ENCODE assay signal across 7 cellular contexts in the genomic region with DNA sequence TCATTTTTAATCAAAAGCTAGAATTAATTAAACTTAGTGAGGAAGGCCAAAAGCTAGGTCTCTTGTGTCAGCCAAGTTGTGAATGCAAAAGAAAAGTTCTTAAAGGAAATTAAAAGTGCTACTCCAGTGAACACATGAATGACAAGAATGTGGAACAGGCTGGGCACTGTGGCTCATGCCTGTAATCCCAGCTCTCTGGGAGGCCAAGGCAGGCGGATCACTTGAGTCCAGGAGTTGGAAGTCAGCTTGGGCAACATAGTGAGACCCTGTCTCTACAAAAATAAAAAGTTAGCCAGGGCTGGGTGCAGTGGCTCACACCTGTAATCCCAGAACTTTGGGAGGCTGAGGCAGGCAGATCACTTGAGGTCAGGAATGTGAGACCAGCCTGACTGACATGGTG. TPM values are rescaled to one million over a fixed set of nuclear protein-coding genes. Genes with fewer than 3 reads are reported as not detected.
DNase-seq lines count a peak whose midpoint lies in the region; ATAC-seq and TF ChIP-seq lines count a peak whose summit lies in the region.
"Not testable (repeated sequence)": the region's sequence is repeated elsewhere in the genome, so short reads cannot be mapped to it uniquely, and the experiment has no call there.

No MANE protein-coding gene starts in this region.

- H3K4ac ChIP-seq in mesenchymal stem cell (ENCODE audit: low read depth in 1 of 2, low read length in 2 of 2): not testable (repeated sequence)

- TF ChIP-seq EP300 in Ishikawa (IDR thresholded peaks at IDR 0.05; ENCODE audit: borderline replicate concordance); upper lobe of left lung (IDR thresholded peaks at IDR 0.05): not testable (repeated sequence)

- H3K79me1 ChIP-seq in mesenchymal stem cell (replicated peaks; ENCODE audit: low read length, poor library complexity, severe bottlenecking): not testable (repeated sequence)

- H2AK5ac ChIP-seq in mesenchymal stem cell (ENCODE audit: low read length, severe bottlenecking): not testable (repeated sequence)

- not testable (repeated sequence) for H3K18ac ChIP-seq in mesenchymal stem cell (ENCODE audit: low read depth in 1 of 2, low read length in 2 of 2)

- not testable (repeated sequence) for H2BK15ac ChIP-seq in mesenchymal stem cell (ENCODE audit: low read depth, poor library complexity, severe bottlenecking)

- H3K4me1 ChIP-seq in mesenchymal stem cell (ENCODE audit: control insufficient read depth, insufficient read depth, low read depth, low read length); upper lobe of left lung: not testable (repeated sequence)

- not testable (repeated sequence) for TF ChIP-seq CTCF in upper lobe of left lung (IDR thresholded peaks at IDR 0.05)

- not testable (repeated sequence) for H2BK12ac ChIP-seq in mesenchymal stem cell (ENCODE audit: low read length in 2 of 2)

- not testable (repeated sequence) for H3K14ac ChIP-seq in mesenchymal stem cell (ENCODE audit: low read length in 2 of 2)

- 63% methylated on average over 1 of the region's 1 CpG for WGBS in mesenchymal stem cell
- 70 to 72% methylated on average over 1 of the region's 1 CpG for WGBS in upper lobe of left lung, 2 donors

- not testable (repeated sequence) for H3K4me2 ChIP-seq in mesenchymal stem cell (ENCODE audit: low read length, poor library complexity, severe bottlenecking)

- not testable (repeated sequence) for H3K9me3 ChIP-seq in mesenchymal stem cell (ENCODE audit: control insufficient read depth, low read length); upper lobe of left lung

- TF ChIP-seq RAD21 in Ishikawa (IDR thresholded peaks at IDR 0.05; ENCODE audit: low read depth): not testable (repeated sequence)

- not testable (repeated sequence) for H3K23ac ChIP-seq in mesenchymal stem cell (ENCODE audit: low read length in 2 of 2)

- H4K8ac ChIP-seq in mesenchymal stem cell (ENCODE audit: low read length): not testable (repeated sequence)

- not testable (repeated sequence) for H2BK120ac ChIP-seq in mesenchymal stem cell (ENCODE audit: low read depth, low read length)

- not testable (repeated sequence) for H3K9ac ChIP-seq in mesenchymal stem cell (ENCODE audit: low read length)

- not testable (repeated sequence) for H3K36me3 ChIP-seq in mesenchymal stem cell (ENCODE audit: control insufficient read depth in 1 of 2, insufficient read depth in 2 of 2, low read depth in 1 of 2, low read length in 2 of 2); upper lobe of left lung

- not testable (repeated sequence) for H2BK5ac ChIP-seq in mesenchymal stem cell (ENCODE audit: low read depth, low read length, poor library complexity, severe bottlenecking)

- not testable (repeated sequence) for TF ChIP-seq POLR2A in upper lobe of left lung (IDR thresholded peaks at IDR 0.05)

- not testable (repeated sequence) for H3K27me3 ChIP-seq in mesenchymal stem cell (ENCODE audit: control insufficient read depth in 1 of 2, insufficient read depth in 1 of 2, low read length in 2 of 2); upper lobe of left lung

- DNase-seq in Caki2 (ENCODE audit: low read depth) (peak; percentile 33), cerebellar cortex (ENCODE audit: low spot score) (peak; percentile 20), islet precursor cell (peak; percentile 63), left kidney (ENCODE audit: low read depth, low spot score) (peak; percentile 70), upper lobe of left lung (peak in 1 of 2 donors; percentile 56)
- DNase-seq in mesenchymal stem cell: not testable (repeated sequence)

- ATAC-seq in upper lobe of left lung (ENCODE audit: low FRiP score in 2 of 2): not testable (repeated sequence)

- not testable (repeated sequence) for H4K91ac ChIP-seq in mesenchymal stem cell (ENCODE audit: low read length)

- peak overlapping the region; percentile 85 for H3K27ac ChIP-seq in mesenchymal stem cell (ENCODE audit: low read length, poor library complexity, severe bottlenecking)
- H3K27ac ChIP-seq in upper lobe of left lung: peak overlapping the region in 3 of 4 donors; percentile 18 to 38 (median 19)

- in situ Hi-C loops in Caki2 (cut with HindIII; ENCODE audit: low pct_unique_long_range_greater_than_20kb, low sequenced_read_pairs): not testable (repeated sequence)

- H3K4me3 ChIP-seq in mesenchymal stem cell (ENCODE audit: insufficient read depth in 1 of 2, low read depth in 1 of 2, low read length in 2 of 2); upper lobe of left lung: not testable (repeated sequence)

- H2AFZ ChIP-seq in mesenchymal stem cell (ENCODE audit: low read depth, low read length): not testable (repeated sequence)

TF ChIP-seq in Ishikawa, 13 proteins besides CTCF, POLR2A, EP300 and RAD21:
- TF ChIP-seq TEAD4 (IDR thresholded peaks at IDR 0.05) (peak; percentile 98), TCF12 (IDR thresholded peaks at IDR 0.05; ENCODE audit: low read depth) (peak; percentile 47; the same call in 1 of the 2 replicates), CEBPB (IDR thresholded peaks at IDR 0.05) (0 out of 2 replicates have a peak, but pooled peaks have one; percentile 11), NFIC (IDR thresholded peaks at IDR 0.05) (peak; percentile 45; the same call in 1 of the 2 replicates)

RNA-seq across cellular contexts. Expression of a gene that starts 18.8 kb away (rescaled TPM):
- 37.8 and 68.1 TPM in 2 replicates for total RNA-seq in Caki2 (2014; rRNA removed; shearing (Covaris generic); ENCODE audit: low replicate concordance)
- polyA plus RNA-seq in mesenchymal stem cell (2013, experiment 1 of 2): 5.6 TPM
- 6.8 TPM for polyA plus RNA-seq in mesenchymal stem cell (2013, experiment 2 of 2)
- 100 to 1,000 TPM in 4 of 6 donors, 10 to 100 TPM in 2; 91.1 to 161 (median 120) TPM for total RNA-seq in upper lobe of left lung

RNA-seq across cellular contexts. Expression of a gene that starts 38.5 kb away (rescaled TPM):
- 570 and 785 TPM in 2 replicates for total RNA-seq in Caki2 (2014; rRNA removed; shearing (Covaris generic); ENCODE audit: low replicate concordance)
- polyA plus RNA-seq in mesenchymal stem cell (2013, experiment 1 of 2): 370 TPM
- polyA plus RNA-seq in mesenchymal stem cell (2013, experiment 2 of 2): 378 TPM
- total RNA-seq in upper lobe of left lung: 100 to 1,000 TPM; 166 to 378 (median 267) TPM
